In the genomic region with DNA sequence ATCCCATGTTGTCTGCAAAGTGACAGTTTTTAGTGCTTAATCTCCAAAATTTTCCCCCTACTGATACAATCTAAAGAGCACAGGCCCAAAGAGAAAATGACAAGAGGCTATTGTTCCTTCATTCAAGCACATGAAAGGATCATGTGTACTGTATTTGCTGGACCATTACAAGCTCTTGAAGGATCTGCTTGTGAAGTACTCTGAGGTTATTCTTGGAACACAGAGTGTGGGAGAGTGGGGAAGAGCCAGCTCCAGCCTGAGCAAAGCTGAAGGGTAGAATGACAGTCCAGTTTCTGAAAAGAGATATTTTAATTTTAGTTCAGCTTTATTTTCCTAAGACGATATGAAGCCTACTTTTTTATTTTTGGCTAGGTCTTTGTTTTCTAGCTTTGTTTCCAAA, we compare ENCODE assay signal across 15 cellular contexts.
A peak's percentile ranks its signal among the peaks of the same experiment; 100 is the strongest.
DNase-seq lines count a peak whose midpoint lies in the region; ATAC-seq and TF ChIP-seq lines count a peak whose summit lies in the region.
"Had no signal": no experiment of that assay in that cellular context is flagged by ENCODE, and none has a peak within 500 bp of the region (broad histone marks: within the 10 kb centered on the region; RNA-seq: fewer than 3 reads in every experiment).

No MANE protein-coding gene starts in this region.

- no peaks in the 10 kb centered on the region for H3K9me3 ChIP-seq in upper lobe of right lung

- peak; percentile 62 for DNase-seq in DMS53 (lab: John Stamatoyannopoulos, UW)
- DNase-seq in DMS53 treated with DMSO at 0.1 percent for 48 hours (lab: John Stamatoyannopoulos, UW; ENCODE audit: unreplicated experiment), result no peak
- DNase-seq in coronary artery (ENCODE audit: low spot score), result no peak
- DNase-seq in middle frontal gyrus (ENCODE audit: extremely low spot score, low spot score), result peak; percentile 58
- DNase-seq in upper lobe of right lung, result no peak
- DNase-seq in NCI-H748 treated with DMSO at 0.1 percent for 48 hours (lab: John Stamatoyannopoulos, UW), result no peak
- DNase-seq: activated CD4-positive, CD25-positive, alpha-beta regulatory T cell treated with anti-CD3 and anti-CD28 coated beads, Interleukin-2, amount 50 U/mL, for 72 hours; CD8-positive, alpha-beta memory T cell; NCI-H2171; stimulated activated CD4-positive, alpha-beta T cell treated with anti-CD3 and anti-CD28 coated beads, Interleukin-4, amount 100 ng/mL, for 24 hours; stimulated activated naive CD4-positive, alpha-beta T cell had no signal

- ATAC-seq in upper lobe of right lung (peak; percentile 63), HG02588 (IDR thresholded peaks at IDR 0.05; ENCODE audit: unreplicated experiment) (no peak)
- no peak for ATAC-seq in activated T-helper 17 cell treated with anti-CD3 and anti-CD28 coated beads, Interleukin-2, amount 50 U/mL, for 72 hours (replicated peaks)

- no peaks in the 10 kb centered on the region for H3K4me1 Mint-ChIP-seq in activated T-helper 17 cell treated with anti-CD3 and anti-CD28 coated beads, Interleukin-2, amount 50 U/mL, for 72 hours
- H3K4me1 Mint-ChIP-seq: CD8-positive, alpha-beta memory T cell had no signal

- no peak overlapping the region for H3K4me3 Mint-ChIP-seq in activated T-helper 17 cell treated with anti-CD3 and anti-CD28 coated beads, Interleukin-2, amount 50 U/mL, for 72 hours
- H3K4me3 Mint-ChIP-seq: CD8-positive, alpha-beta memory T cell; T-helper 1 cell treated with Interleukin-12 subunit alpha and Interleukin-12 subunit beta and Interleukin-4 antibody, amounts not matched to agents 30 μg/mL and 1 μg/mL, for 36 hours had no signal

- H3K27ac Mint-ChIP-seq in activated T-helper 17 cell treated with anti-CD3 and anti-CD28 coated beads, Interleukin-2, amount 50 U/mL, for 72 hours, result no peak overlapping the region
- H3K27ac Mint-ChIP-seq: CD8-positive, alpha-beta memory T cell; T-helper 1 cell treated with Interleukin-12 subunit alpha and Interleukin-12 subunit beta and Interleukin-4 antibody, amounts not matched to agents 30 μg/mL and 1 μg/mL, for 36 hours had no signal

- H3K27me3 ChIP-seq in upper lobe of right lung, result no peaks in the 10 kb centered on the region

- intact Hi-C loops in upper lobe of right lung (cut with DNase I), result no loop called here

- no peaks in the 10 kb centered on the region for H3K9me3 Mint-ChIP-seq in activated T-helper 17 cell treated with anti-CD3 and anti-CD28 coated beads, Interleukin-2, amount 50 U/mL, for 72 hours
- H3K9me3 Mint-ChIP-seq: CD8-positive, alpha-beta memory T cell; T-helper 1 cell treated with Interleukin-12 subunit alpha and Interleukin-12 subunit beta and Interleukin-4 antibody, amounts not matched to agents 30 μg/mL and 1 μg/mL, for 36 hours had no signal

- peaks cover 6% of the 10 kb centered on the region for H3K4me1 ChIP-seq in upper lobe of right lung

- H3K36me3 Mint-ChIP-seq in activated T-helper 17 cell treated with anti-CD3 and anti-CD28 coated beads, Interleukin-2, amount 50 U/mL, for 72 hours (ENCODE audit: low read depth), result no peaks in the 10 kb centered on the region
- H3K36me3 Mint-ChIP-seq: CD8-positive, alpha-beta memory T cell had no signal

- H3K36me3 ChIP-seq in upper lobe of right lung, result no peaks in the 10 kb centered on the region

- peak overlapping the region; percentile 82 to 88 for H3K27ac ChIP-seq in coronary artery
- H3K27ac ChIP-seq in upper lobe of right lung, result no peak overlapping the region
- H3K27ac ChIP-seq: 22Rv1 had no signal

- H3K4me3 ChIP-seq in coronary artery (peak overlapping the region; percentile 42), upper lobe of right lung (no peak overlapping the region)

- peaks cover 14% of the 10 kb centered on the region for H3K27me3 Mint-ChIP-seq in activated T-helper 17 cell treated with anti-CD3 and anti-CD28 coated beads, Interleukin-2, amount 50 U/mL, for 72 hours

- TF ChIP-seq CTCF in coronary artery (IDR thresholded peaks at IDR 0.05) (no peak), upper lobe of right lung (IDR thresholded peaks at IDR 0.05) (no peak)

Comparison
In these comparisons a context has a peak if more than half of its experiments do, and no peak if none do; other contexts are left out.
1. DNase-seq: peak in DMS53 (single experiment) and middle frontal gyrus (single experiment); none in DMS53 treated with DMSO at 0.1 percent for 48 hours (single experiment), coronary artery (single experiment), upper lobe of right lung (single experiment) and NCI-H748 treated with DMSO at 0.1 percent for 48 hours (single experiment).